ENCODE assay signal across 25 cellular contexts in genomic region chr10:26706936-26707335, GRCh38.
"Had no signal": no experiment of that assay in that cellular context is flagged by ENCODE, and none has a peak within 500 bp of the region (broad histone marks: within the 10 kb centered on the region; RNA-seq: fewer than 3 reads in every experiment).

No MANE protein-coding gene starts in this region.

- H3K4me1 Mint-ChIP-seq: mesothelial cell of epicardium had no signal

- H3K9me3 ChIP-seq: colonic mucosa, gastrocnemius medialis, left lung, mucosa of descending colon, ovary, psoas muscle, sigmoid colon, transverse colon, upper lobe of right lung, vagina had no signal

- H3K4me3 ChIP-seq: colonic mucosa, dorsolateral prefrontal cortex, gastrocnemius medialis, left lung, mucosa of descending colon, ovary, psoas muscle, sigmoid colon, transverse colon, upper lobe of right lung, vagina had no signal

- H3K4me1 ChIP-seq: colonic mucosa, gastrocnemius medialis, psoas muscle, sigmoid colon, upper lobe of right lung, vagina had no signal

- H3K27ac Mint-ChIP-seq: mesothelial cell of epicardium had no signal

- H3K27me3 Mint-ChIP-seq: naive B cell; natural killer cell treated with Interleukin-12 subunit alpha and Interleukin-12 subunit beta and Interleukin-15 and Interleukin-18, amount 100 ng/mL, for 72 hours; stimulated activated naive CD8-positive, alpha-beta T cell treated with anti-CD3 and anti-CD28 coated beads, Interleukin-15, Interleukin-2, amounts not matched to agents 100 ng/mL and 50 ng/mL, for 24 hours had no signal

- DNase-seq: colonic mucosa; dorsolateral prefrontal cortex; effector CD4-positive, alpha-beta T cell; foreskin fibroblast; gastrocnemius medialis; left cardiac atrium; mesenchymal stem cell; mucosa of descending colon; naive B cell; occipital lobe; ovary; posterior cingulate gyrus; psoas muscle; sigmoid colon; stimulated activated CD4-positive, alpha-beta T cell treated with anti-CD3 and anti-CD28 coated beads, Interleukin-2, amount 100 ng/mL, for 24 hours; stimulated activated CD4-positive, alpha-beta T cell treated with anti-CD3 and anti-CD28 coated beads, Interleukin-4, amount 100 ng/mL, for 24 hours; transverse colon had no signal

- H3K4me3 Mint-ChIP-seq: mesothelial cell of epicardium; naive B cell; natural killer cell treated with Interleukin-12 subunit alpha and Interleukin-12 subunit beta and Interleukin-15 and Interleukin-18, amount 100 ng/mL, for 72 hours; stimulated activated effector memory CD8-positive, alpha-beta T cell treated with anti-CD3 and anti-CD28 coated beads, Interleukin-12 subunit alpha, Interleukin-12 subunit beta, amount 100 ng/mL, for 72 hours; stimulated activated naive CD8-positive, alpha-beta T cell treated with anti-CD3 and anti-CD28 coated beads, Interleukin-15, Interleukin-2, amounts not matched to agents 100 ng/mL and 50 ng/mL, for 24 hours had no signal

- H3K27me3 ChIP-seq: colonic mucosa, dorsolateral prefrontal cortex, gastrocnemius medialis, left lung, ovary, sigmoid colon, transverse colon, upper lobe of right lung, vagina had no signal

- H3K27ac ChIP-seq: colonic mucosa, dorsolateral prefrontal cortex, epithelial cell of prostate, gastrocnemius medialis, ovary, psoas muscle, sigmoid colon, transverse colon, upper lobe of right lung, vagina had no signal

- H3K9me3 Mint-ChIP-seq: mesothelial cell of epicardium; naive B cell; natural killer cell treated with Interleukin-12 subunit alpha and Interleukin-12 subunit beta and Interleukin-15 and Interleukin-18, amount 100 ng/mL, for 72 hours; stimulated activated effector memory CD8-positive, alpha-beta T cell treated with anti-CD3 and anti-CD28 coated beads, Interleukin-12 subunit alpha, Interleukin-12 subunit beta, amount 100 ng/mL, for 72 hours; stimulated activated naive CD8-positive, alpha-beta T cell treated with anti-CD3 and anti-CD28 coated beads, Interleukin-15, Interleukin-2, amounts not matched to agents 100 ng/mL and 50 ng/mL, for 24 hours had no signal

- H3K36me3 ChIP-seq: colonic mucosa, ovary, upper lobe of right lung had no signal
